ENCODE assay signal across 19 cellular contexts in the genomic region with DNA sequence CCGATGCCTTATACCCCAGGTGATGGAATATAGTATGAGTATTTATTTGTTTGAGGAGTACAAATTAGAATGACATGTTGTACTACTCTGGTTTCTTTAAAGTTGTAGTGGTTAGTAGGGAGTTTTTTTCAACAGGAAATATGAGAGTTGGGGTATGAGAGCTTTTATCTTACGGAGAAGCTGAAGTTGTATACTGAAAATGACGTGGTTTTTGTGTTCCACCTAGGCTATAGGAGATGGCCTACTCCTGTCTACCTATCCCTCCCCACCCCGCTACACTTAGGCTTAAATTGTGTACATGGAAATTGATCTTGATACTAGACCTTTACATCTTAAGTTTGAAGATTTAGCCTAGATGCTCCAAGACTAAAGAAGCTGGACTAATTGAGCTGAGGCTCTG. TPM values are rescaled to one million over a fixed set of nuclear protein-coding genes. Genes with fewer than 3 reads are reported as not detected.
DNase-seq lines count a peak whose midpoint lies in the region; ATAC-seq lines count a peak whose summit lies in the region.
"Had no signal": no experiment of that assay in that cellular context is flagged by ENCODE, and none has a peak within 500 bp of the region (broad histone marks: within the 10 kb centered on the region; RNA-seq: fewer than 3 reads in every experiment).

No MANE protein-coding gene starts in this region.

- peak; percentile 84 for ATAC-seq in activated T-helper 17 cell treated with anti-CD3 and anti-CD28 coated beads, Interleukin-2, amount 50 U/mL, for 72 hours (replicated peaks)
- ATAC-seq in naive B cell (ENCODE audit: low read depth in 2 of 2) = no peak
- no peak for ATAC-seq in HG03439 (IDR thresholded peaks at IDR 0.05; ENCODE audit: unreplicated experiment)
- ATAC-seq in HG03342 (IDR thresholded peaks at IDR 0.05; ENCODE audit: unreplicated experiment) = no peak
- ATAC-seq: gastroesophageal sphincter, Right ventricle myocardium inferior had no signal

- H3K4me3 Mint-ChIP-seq in activated T-helper 17 cell treated with anti-CD3 and anti-CD28 coated beads, Interleukin-2, amount 50 U/mL, for 72 hours = peak overlapping the region; percentile 42
- no peak overlapping the region for H3K4me3 Mint-ChIP-seq in naive B cell
- H3K4me3 Mint-ChIP-seq: dendritic cell treated with granulocyte-macrophage colony-stimulating factor and Interleukin-4, amounts not matched to agents 40 ng/mL and 50 ng/mL, for 4 days had no signal

- H3K27ac Mint-ChIP-seq in activated T-helper 17 cell treated with anti-CD3 and anti-CD28 coated beads, Interleukin-2, amount 50 U/mL, for 72 hours = peak overlapping the region; percentile 77
- H3K27ac Mint-ChIP-seq in naive B cell = peak overlapping the region in 4 of 6 donors; percentile 16 to 90 (median 70)

- DNase-seq in stimulated activated naive CD4-positive, alpha-beta T cell (lab: John Stamatoyannopoulos, UW) = peak in 4 of 6 experiments; percentile 8 to 75 (median 72)
- DNase-seq in stimulated activated naive CD4-positive, alpha-beta T cell treated with Interleukin-2 at 50 U/mL for 16 hours (lab: John Stamatoyannopoulos, UW) = no peak
- no peak for DNase-seq in naive B cell
- no peak for DNase-seq in NCI-H2196 treated with DMSO at 0.1 percent for 48 hours (lab: John Stamatoyannopoulos, UW; ENCODE audit: unreplicated experiment)
- DNase-seq: activated CD4-positive, CD25-positive, alpha-beta regulatory T cell; erythroblast; GF-D8; NCI-H187 treated with DMSO at 0.1 percent for 48 hours; NCI-H510A treated with DMSO at 0.1 percent for 48 hours had no signal

- no peaks in the 10 kb centered on the region for H3K27me3 Mint-ChIP-seq in activated T-helper 17 cell treated with anti-CD3 and anti-CD28 coated beads, Interleukin-2, amount 50 U/mL, for 72 hours
- H3K27me3 Mint-ChIP-seq in naive B cell = no peaks in the 10 kb centered on the region
- H3K27me3 Mint-ChIP-seq: dendritic cell treated with granulocyte-macrophage colony-stimulating factor and Interleukin-4, amounts not matched to agents 40 ng/mL and 50 ng/mL, for 4 days had no signal

- H3K4me1 Mint-ChIP-seq in activated T-helper 17 cell treated with anti-CD3 and anti-CD28 coated beads, Interleukin-2, amount 50 U/mL, for 72 hours = peaks cover 33% of the 10 kb centered on the region
- no peaks in the 10 kb centered on the region for H3K4me1 Mint-ChIP-seq in naive B cell

- H3K9me3 Mint-ChIP-seq in activated T-helper 17 cell treated with anti-CD3 and anti-CD28 coated beads, Interleukin-2, amount 50 U/mL, for 72 hours = no peaks in the 10 kb centered on the region
- no peaks in the 10 kb centered on the region for H3K9me3 Mint-ChIP-seq in naive B cell
- H3K9me3 Mint-ChIP-seq: dendritic cell treated with granulocyte-macrophage colony-stimulating factor and Interleukin-4, amounts not matched to agents 40 ng/mL and 50 ng/mL, for 4 days had no signal

- H3K36me3 Mint-ChIP-seq in activated T-helper 17 cell treated with anti-CD3 and anti-CD28 coated beads, Interleukin-2, amount 50 U/mL, for 72 hours (ENCODE audit: low read depth) = peaks cover 100% of the 10 kb centered on the region
- H3K36me3 Mint-ChIP-seq in naive B cell = peaks cover 6 to 17% of the 10 kb centered on the region in 2 donors

RNA-seq across cellular contexts. Expression of a gene that starts 6.8 kb away (rescaled TPM):
- total RNA-seq in activated T-helper 17 cell treated with anti-CD3 and anti-CD28 coated beads, Interleukin-2, amount 50 U/mL, for 72 hours = 100 to 1,000 TPM; 127 to 132 TPM
- 100 to 1,000 TPM; 117 to 161 (median 145) TPM for polyA plus RNA-seq in naive B cell (ENCODE audit: low read depth in 6 of 6)

RNA-seq across cellular contexts. Expression of a gene that starts 44.8 kb away (rescaled TPM):
- total RNA-seq in activated T-helper 17 cell treated with anti-CD3 and anti-CD28 coated beads, Interleukin-2, amount 50 U/mL, for 72 hours = 100 to 1,000 TPM; 237 to 249 TPM
- 10 to 100 TPM; 23.7 to 81.6 (median 47.4) TPM for polyA plus RNA-seq in naive B cell (ENCODE audit: low read depth in 6 of 6)

RNA-seq across cellular contexts. Expression of a gene that starts 55.3 kb away (rescaled TPM):
- total RNA-seq in activated T-helper 17 cell treated with anti-CD3 and anti-CD28 coated beads, Interleukin-2, amount 50 U/mL, for 72 hours = not detected
- polyA plus RNA-seq in naive B cell (ENCODE audit: low read depth in 6 of 6) = under 1 TPM in 2 of 6 donors, not detected in 4; 0.13 to 0.56 TPM
- total RNA-seq: right atrium auricular region; Right ventricle myocardium inferior; subcutaneous adipose tissue; T-helper 2 cell treated with Interferon-gamma antibody and Interleukin-4, amounts not matched to agents 100 ng/mL and 5 ng/mL, for 36 hours had no signal

RNA-seq across cellular contexts. Expression of a gene that starts 59.5 kb away (rescaled TPM):
- total RNA-seq in activated T-helper 17 cell treated with anti-CD3 and anti-CD28 coated beads, Interleukin-2, amount 50 U/mL, for 72 hours = not detected
- polyA plus RNA-seq in naive B cell (ENCODE audit: low read depth in 6 of 6) = not detected
- total RNA-seq: gastroesophageal sphincter, omental fat pad, right atrium auricular region, Right ventricle myocardium inferior, subcutaneous adipose tissue had no signal

RNA-seq across cellular contexts. Expression of a gene that starts 59.7 kb away (rescaled TPM):
- 10 to 100 TPM; 64.3 to 69.0 TPM for total RNA-seq in activated T-helper 17 cell treated with anti-CD3 and anti-CD28 coated beads, Interleukin-2, amount 50 U/mL, for 72 hours
- 10 to 100 TPM in 1 of 6 donors, 1 to 10 TPM in 5; 5.0 to 11.7 (median 7.7) TPM for polyA plus RNA-seq in naive B cell (ENCODE audit: low read depth in 6 of 6)

Comparison
In these comparisons a context has a peak if more than half of its experiments do, and no peak if none do; other contexts are left out.
1. DNase-seq: peak in stimulated activated naive CD4-positive, alpha-beta T cell (4 of 6); none in stimulated activated naive CD4-positive, alpha-beta T cell treated with Interleukin-2 at 50 U/mL for 16 hours (single experiment), naive B cell (single experiment) and NCI-H2196 treated with DMSO at 0.1 percent for 48 hours (single experiment).